Comparison of ENCODE assay signal across 14 cellular contexts in genomic region chr6:95232477-95232876, GRCh38.
DNase-seq lines count a peak whose midpoint lies in the region; ATAC-seq and TF ChIP-seq lines count a peak whose summit lies in the region.
"Had no signal": no experiment of that assay in that cellular context is flagged by ENCODE, and none has a peak within 500 bp of the region (broad histone marks: within the 10 kb centered on the region; RNA-seq: fewer than 3 reads in every experiment).

No MANE protein-coding gene starts in this region.

- no peak overlapping the region for H3K27ac Mint-ChIP-seq in mesothelial cell of epicardium
- H3K27ac Mint-ChIP-seq: CD8-positive, alpha-beta memory T cell had no signal

- H3K4me3 Mint-ChIP-seq in mesothelial cell of epicardium: no peak overlapping the region
- H3K4me3 Mint-ChIP-seq: CD8-positive, alpha-beta memory T cell had no signal

- no peaks in the 10 kb centered on the region for H3K27me3 Mint-ChIP-seq in mesothelial cell of epicardium (ENCODE audit: low read depth)
- H3K27me3 Mint-ChIP-seq: CD8-positive, alpha-beta memory T cell had no signal

- no peak for ATAC-seq in GM21825 (IDR thresholded peaks at IDR 0.05; ENCODE audit: unreplicated experiment)
- no peak for ATAC-seq in HG02870 (IDR thresholded peaks at IDR 0.05; ENCODE audit: unreplicated experiment)
- ATAC-seq: HepG2 had no signal

- H3K4me1 Mint-ChIP-seq in mesothelial cell of epicardium: peaks cover 4% of the 10 kb centered on the region
- H3K4me1 Mint-ChIP-seq: CD8-positive, alpha-beta memory T cell had no signal

- DNase-seq in HCEC 1CT: peak; percentile 92
- DNase-seq in SK-N-MC (ENCODE audit: low read depth, low spot score): no peak
- peak; percentile 60 for DNase-seq in choroid plexus epithelial cell (ENCODE audit: low read depth)
- peak; percentile 64 for DNase-seq in skeletal muscle cell (ENCODE audit: low read depth)
- DNase-seq in mesothelial cell of epicardium (ENCODE audit: low spot score in 2 of 2, unreplicated experiment in 2 of 2): no peak
- DNase-seq in HEK293T (ENCODE audit: extremely low spot score): no peak
- DNase-seq: AML-193; Calu3; CD8-positive, alpha-beta memory T cell; DMS 273 treated with DMSO at 0.1 percent for 48 hours had no signal

- H3K9me3 ChIP-seq in SK-N-MC (ENCODE audit: low read depth, low read length): no peaks in the 10 kb centered on the region
- H3K9me3 ChIP-seq: BLaER1 had no signal

- no peaks in the 10 kb centered on the region for H3K36me3 ChIP-seq in SK-N-MC (ENCODE audit: insufficient read depth, low read length)
- H3K36me3 ChIP-seq: BLaER1 had no signal

- CTCF ChIA-PET in HEK293T (lab: Yijun Ruan, JAX): no interaction called here

- H3K36me3 Mint-ChIP-seq in mesothelial cell of epicardium: no peaks in the 10 kb centered on the region
- H3K36me3 Mint-ChIP-seq: CD8-positive, alpha-beta memory T cell had no signal

- H3K4me3 ChIP-seq in SK-N-MC (no peak overlapping the region), choroid plexus epithelial cell (ENCODE audit: low read depth, low read length) (no peak overlapping the region), skeletal muscle cell (ENCODE audit: low read depth, low read length) (no peak overlapping the region)
- H3K4me3 ChIP-seq: BLaER1 had no signal

- no peaks in the 10 kb centered on the region for H3K9me3 Mint-ChIP-seq in mesothelial cell of epicardium
- H3K9me3 Mint-ChIP-seq: CD8-positive, alpha-beta memory T cell had no signal

- H3K9ac ChIP-seq in SK-N-MC (ENCODE audit: insufficient read length): no peak overlapping the region
- H3K9ac ChIP-seq: BLaER1 had no signal

- TF ChIP-seq CTCF in choroid plexus epithelial cell (conservative IDR thresholded peaks at IDR 0.05; ENCODE audit: low read depth, low read length) (no peak), mesothelial cell of epicardium (IDR thresholded peaks at IDR 0.05; ENCODE audit: unreplicated experiment) (no peak)

- POLR2A ChIA-PET in HEK293T (lab: Yijun Ruan, JAX): no interaction called here

- H3K27ac ChIP-seq in SK-N-MC: peak overlapping the region; percentile 78
- H3K27ac ChIP-seq: BLaER1 had no signal

TF ChIP-seq in HEK293T, 16 proteins besides CTCF, POLR2A, EP300 and RAD21:
- no peak for TF ChIP-seq ELF4 (IDR thresholded peaks at IDR 0.05)
- no peak for TF ChIP-seq BHLHE40 (IDR thresholded peaks at IDR 0.05; ENCODE audit: borderline replicate concordance)
- no peak for TF ChIP-seq NFRKB (IDR thresholded peaks at IDR 0.05)
- TF ChIP-seq FOXM1 (IDR thresholded peaks at IDR 0.05; ENCODE audit: borderline replicate concordance): no peak
- TF ChIP-seq LEF1 (IDR thresholded peaks at IDR 0.05; ENCODE audit: borderline replicate concordance): no peak
- TF ChIP-seq CTBP1 (IDR thresholded peaks at IDR 0.05; ENCODE audit: borderline replicate concordance): no peak
- no peak for TF ChIP-seq SUZ12 (IDR thresholded peaks at IDR 0.05)
- TF ChIP-seq FOXK2 (IDR thresholded peaks at IDR 0.05): no peak
- no peak for TF ChIP-seq ZNF384 (IDR thresholded peaks at IDR 0.05)
- no peak for TF ChIP-seq TARDBP (IDR thresholded peaks at IDR 0.05)
- TF ChIP-seq FOXA1 (IDR thresholded peaks at IDR 0.05): no peak
- no peak for TF ChIP-seq HDGF (IDR thresholded peaks at IDR 0.05; ENCODE audit: borderline replicate concordance)
- no peak for TF ChIP-seq ARNT (IDR thresholded peaks at IDR 0.05)

Comparison
In these comparisons a context has a peak if more than half of its experiments do, and no peak if none do; other contexts are left out.
1. DNase-seq: peak in HCEC 1CT (single experiment), choroid plexus epithelial cell (single experiment) and skeletal muscle cell (single experiment); none in SK-N-MC (single experiment), mesothelial cell of epicardium (0 of 2) and HEK293T (single experiment).